Comparison of ENCODE assay signal across 26 cellular contexts in the genomic region with DNA sequence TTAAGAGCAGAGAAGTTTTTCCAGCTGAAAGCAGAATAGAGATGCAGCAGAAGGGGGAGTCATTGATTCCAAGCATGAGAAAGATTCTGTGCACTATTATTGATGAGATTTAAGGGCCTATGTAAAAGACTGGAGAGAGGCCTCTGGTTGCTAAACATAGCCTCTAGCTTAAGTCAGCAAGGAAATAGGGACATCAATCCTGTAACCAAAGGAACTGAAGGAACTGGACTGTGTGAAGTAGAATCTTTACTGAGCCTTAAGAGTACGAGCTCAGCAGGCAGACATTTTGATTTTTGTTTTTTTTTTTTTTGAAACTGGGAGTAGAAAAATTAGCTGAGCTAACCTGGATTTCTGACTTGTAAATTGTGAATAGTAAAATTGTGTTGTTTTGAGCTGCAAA.
"Had no signal": no experiment of that assay in that cellular context is flagged by ENCODE, and none has a peak within 500 bp of the region (broad histone marks: within the 10 kb centered on the region; RNA-seq: fewer than 3 reads in every experiment).

No MANE protein-coding gene starts in this region.

- H3K4me1 Mint-ChIP-seq: stimulated activated effector memory CD8-positive, alpha-beta T cell treated with anti-CD3 and anti-CD28 coated beads, Interleukin-12 subunit alpha, Interleukin-12 subunit beta, amount 100 ng/mL, for 72 hours had no signal

- H3K4me3 ChIP-seq: esophagus squamous epithelium, lung, mucosa of descending colon, prostate gland, sigmoid colon, thoracic aorta, tibial nerve, upper lobe of right lung, uterus had no signal

- H3K4me1 ChIP-seq: prostate gland, sigmoid colon, tibial nerve, upper lobe of right lung, uterus had no signal

- H3K9me3 ChIP-seq: esophagus squamous epithelium, mucosa of descending colon, prostate gland, sigmoid colon, thoracic aorta, tibial nerve, upper lobe of right lung, uterus had no signal

- DNase-seq: cortex of kidney; effector memory CD8-positive, alpha-beta T cell; erythroblast; esophagus squamous epithelium; foreskin melanocyte; hypothalamus; kidney; mucosa of descending colon; naive B cell; nucleus accumbens; right cardiac atrium; sigmoid colon; stimulated activated CD4-positive, alpha-beta T cell treated with anti-CD3 and anti-CD28 coated beads, Interleukin-2, amount 100 ng/mL, for 24 hours; stimulated activated CD4-positive, alpha-beta T cell treated with anti-CD3 and anti-CD28 coated beads, Interleukin-4, amount 100 ng/mL, for 24 hours; stimulated activated naive CD8-positive, alpha-beta T cell treated with anti-CD3 and anti-CD28 coated beads, Interleukin-15, Interleukin-2, amounts not matched to agents 100 U/mL and 50 U/mL, for 24 hours; upper lobe of right lung; uterus had no signal

- H3K36me3 ChIP-seq: esophagus squamous epithelium, prostate gland, sigmoid colon, thoracic aorta, tibial nerve, upper lobe of right lung, uterus had no signal

- FAIRE-seq: endometrium had no signal

- H3K27ac Mint-ChIP-seq: effector memory CD8-positive, alpha-beta T cell; memory B cell; natural killer cell treated with Interleukin-12 subunit alpha and Interleukin-12 subunit beta and Interleukin-15 and Interleukin-18, amount 100 ng/mL, for 72 hours; stimulated activated effector memory CD8-positive, alpha-beta T cell treated with anti-CD3 and anti-CD28 coated beads, Interleukin-12 subunit alpha, Interleukin-12 subunit beta, amount 100 ng/mL, for 72 hours had no signal

- H3K36me3 Mint-ChIP-seq: memory B cell; naive B cell; natural killer cell treated with Interleukin-12 subunit alpha and Interleukin-12 subunit beta and Interleukin-15 and Interleukin-18, amount 100 ng/mL, for 72 hours; stimulated activated effector memory CD8-positive, alpha-beta T cell treated with anti-CD3 and anti-CD28 coated beads, Interleukin-12 subunit alpha, Interleukin-12 subunit beta, amount 100 ng/mL, for 72 hours had no signal

- ATAC-seq: effector memory CD8-positive, alpha-beta T cell; left lobe of liver; mucosa of descending colon; natural killer cell treated with Interleukin-12 subunit alpha and Interleukin-12 subunit beta and Interleukin-15 and Interleukin-18, amount 100 ng/mL, for 72 hours; right cardiac atrium; stimulated activated effector memory CD8-positive, alpha-beta T cell treated with anti-CD3 and anti-CD28 coated beads, Interleukin-12 subunit alpha, Interleukin-12 subunit beta, amount 100 ng/mL, for 72 hours; stimulated activated naive CD8-positive, alpha-beta T cell treated with anti-CD3 and anti-CD28 coated beads, Interleukin-15, Interleukin-2, amounts not matched to agents 100 U/mL and 50 U/mL, for 24 hours; upper lobe of right lung had no signal

- H3K4me3 Mint-ChIP-seq: effector memory CD8-positive, alpha-beta T cell; memory B cell; naive B cell; natural killer cell treated with Interleukin-12 subunit alpha and Interleukin-12 subunit beta and Interleukin-15 and Interleukin-18, amount 100 ng/mL, for 72 hours; stimulated activated effector memory CD8-positive, alpha-beta T cell treated with anti-CD3 and anti-CD28 coated beads, Interleukin-12 subunit alpha, Interleukin-12 subunit beta, amount 100 ng/mL, for 72 hours had no signal

- H3K9me3 Mint-ChIP-seq: effector memory CD8-positive, alpha-beta T cell; memory B cell; naive B cell; natural killer cell treated with Interleukin-12 subunit alpha and Interleukin-12 subunit beta and Interleukin-15 and Interleukin-18, amount 100 ng/mL, for 72 hours; stimulated activated effector memory CD8-positive, alpha-beta T cell treated with anti-CD3 and anti-CD28 coated beads, Interleukin-12 subunit alpha, Interleukin-12 subunit beta, amount 100 ng/mL, for 72 hours had no signal

- H3K27me3 Mint-ChIP-seq: effector memory CD8-positive, alpha-beta T cell; memory B cell; naive B cell; natural killer cell treated with Interleukin-12 subunit alpha and Interleukin-12 subunit beta and Interleukin-15 and Interleukin-18, amount 100 ng/mL, for 72 hours had no signal

- H3K27me3 ChIP-seq: esophagus squamous epithelium, sigmoid colon, tibial nerve, upper lobe of right lung, uterus had no signal

- H3K27ac ChIP-seq: esophagus squamous epithelium, prostate gland, sigmoid colon, thoracic aorta, tibial nerve, upper lobe of right lung, uterus had no signal
